21 cellular contexts compared by ENCODE assay signal in the genomic region with DNA sequence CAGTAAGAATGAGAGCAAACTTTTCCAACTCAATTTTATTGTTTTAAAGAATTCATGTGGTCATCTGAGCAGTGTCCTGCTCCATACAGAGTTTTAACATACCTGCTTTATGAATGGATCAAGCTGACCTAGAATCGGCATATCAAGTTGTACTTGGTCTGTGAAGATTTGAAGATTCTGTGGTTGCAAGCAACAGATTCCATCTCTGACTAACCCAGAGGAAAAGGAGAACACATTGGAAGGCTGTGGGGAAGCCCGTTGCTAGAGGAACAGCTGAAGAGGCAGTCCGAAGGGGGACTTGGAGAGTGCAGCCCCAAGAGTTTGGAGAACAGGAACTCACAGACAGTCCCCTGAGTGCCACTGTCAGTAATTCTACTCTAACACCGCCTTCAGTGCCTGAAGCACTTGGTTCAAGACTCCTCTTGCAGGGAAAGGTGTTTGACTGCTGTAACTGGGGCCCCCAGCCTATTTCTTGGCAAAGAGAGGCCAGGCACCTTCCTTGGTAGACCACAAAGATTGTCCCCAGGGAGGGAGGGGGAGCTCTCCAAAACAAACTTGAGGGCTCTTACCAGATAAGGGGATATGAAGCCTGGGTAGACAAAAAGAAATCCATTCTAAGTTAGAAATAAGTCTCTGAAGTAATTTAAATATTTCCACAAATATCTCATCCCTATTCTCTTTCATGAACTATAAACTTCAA.
DNase-seq lines count a peak whose midpoint lies in the region; ATAC-seq and TF ChIP-seq lines count a peak whose summit lies in the region.
"Had no signal": no experiment of that assay in that cellular context is flagged by ENCODE, and none has a peak within 500 bp of the region (broad histone marks: within the 10 kb centered on the region; RNA-seq: fewer than 3 reads in every experiment).

No MANE protein-coding gene starts in this region.

- no peaks in the 10 kb centered on the region for H3K4me1 Mint-ChIP-seq in stimulated activated effector memory CD8-positive, alpha-beta T cell treated with anti-CD3 and anti-CD28 coated beads, Interleukin-12 subunit alpha, Interleukin-12 subunit beta, amount 100 ng/mL, for 72 hours
- H3K4me1 Mint-ChIP-seq in CD14-positive monocyte: peaks cover 8% of the 10 kb centered on the region

- no peaks in the 10 kb centered on the region for H3K9me3 Mint-ChIP-seq in stimulated activated effector memory CD8-positive, alpha-beta T cell treated with anti-CD3 and anti-CD28 coated beads, Interleukin-12 subunit alpha, Interleukin-12 subunit beta, amount 100 ng/mL, for 72 hours
- H3K9me3 Mint-ChIP-seq in CD14-positive monocyte: no peaks in the 10 kb centered on the region
- H3K9me3 Mint-ChIP-seq: CD4-positive, CD25-positive, alpha-beta regulatory T cell had no signal

- no peak overlapping the region for H3K4me3 Mint-ChIP-seq in stimulated activated effector memory CD8-positive, alpha-beta T cell treated with anti-CD3 and anti-CD28 coated beads, Interleukin-12 subunit alpha, Interleukin-12 subunit beta, amount 100 ng/mL, for 72 hours
- H3K4me3 Mint-ChIP-seq in CD14-positive monocyte: no peak overlapping the region
- H3K4me3 Mint-ChIP-seq: CD4-positive, CD25-positive, alpha-beta regulatory T cell had no signal

- H3K27me3 Mint-ChIP-seq in CD14-positive monocyte (ENCODE audit: low read depth in 3 of 3): no peaks in the 10 kb centered on the region
- H3K27me3 Mint-ChIP-seq: CD4-positive, CD25-positive, alpha-beta regulatory T cell had no signal

- H3K27ac Mint-ChIP-seq in stimulated activated effector memory CD8-positive, alpha-beta T cell treated with anti-CD3 and anti-CD28 coated beads, Interleukin-12 subunit alpha, Interleukin-12 subunit beta, amount 100 ng/mL, for 72 hours: peak overlapping the region; percentile 14
- H3K27ac Mint-ChIP-seq in CD14-positive monocyte: no peak overlapping the region

- TF ChIP-seq CTCF in astrocyte of the spinal cord (IDR thresholded peaks at IDR 0.05; ENCODE audit: low read depth, low read length) (no peak), CD14-positive monocyte (IDR thresholded peaks at IDR 0.05) (no peak)

- in situ Hi-C loops in astrocyte of the spinal cord (cut with HindIII; ENCODE audit: low sequenced_read_pairs): no loop called here

- ATAC-seq in stimulated activated effector memory CD8-positive, alpha-beta T cell treated with anti-CD3 and anti-CD28 coated beads, Interleukin-12 subunit alpha, Interleukin-12 subunit beta, amount 100 ng/mL, for 72 hours: no peak

- intact Hi-C loops in CD14-positive monocyte (cut with micrococcal nuclease): no loop called here

- no peak overlapping the region for H3K4me3 ChIP-seq in astrocyte of the spinal cord (ENCODE audit: low read depth, low read length)
- H3K4me3 ChIP-seq: SJSA1 had no signal

- peak; percentile 0 for DNase-seq in DMS79 treated with DMSO at 0.1 percent for 48 hours (lab: John Stamatoyannopoulos, UW)
- no peak for DNase-seq in DMS79 (lab: John Stamatoyannopoulos, UW)
- DNase-seq in LHCN-M2 (ENCODE audit: low read depth): peak; percentile 92
- DNase-seq in astrocyte of the spinal cord (ENCODE audit: low read depth, low spot score): peak; percentile 17
- DNase-seq in stimulated activated effector memory CD8-positive, alpha-beta T cell treated with anti-CD3 and anti-CD28 coated beads, Interleukin-12 subunit alpha, Interleukin-12 subunit beta, amount 100 ng/mL, for 72 hours (ENCODE audit: low spot score in 2 of 2): no peak
- DNase-seq in activated CD4-positive, alpha-beta T cell treated with anti-CD3 and anti-CD28 coated beads, Interleukin-2, amount 50 U/mL, for 48 hours: no peak
- no peak for DNase-seq in DMS 273 (lab: John Stamatoyannopoulos, UW; ENCODE audit: unreplicated experiment)
- DNase-seq in CD14-positive monocyte (ENCODE audit: low spot score): no peak
- DNase-seq: CD4-positive, CD25-positive, alpha-beta regulatory T cell; COR-L47; DMS 273 treated with DMSO at 0.1 percent for 48 hours; GDM1; GOT3; HCEC 1CT; MV-4-11; NCI-H1694; NCI-H2081; NCI-H446; NCI-H526; OCI-M1 had no signal

- H3K36me3 Mint-ChIP-seq in stimulated activated effector memory CD8-positive, alpha-beta T cell treated with anti-CD3 and anti-CD28 coated beads, Interleukin-12 subunit alpha, Interleukin-12 subunit beta, amount 100 ng/mL, for 72 hours: peaks cover 41% of the 10 kb centered on the region
- H3K36me3 Mint-ChIP-seq in CD14-positive monocyte: peaks cover 53 to 59% of the 10 kb centered on the region in 2 donors

Comparison
In these comparisons a context has a peak if more than half of its experiments do, and no peak if none do; other contexts are left out.
1. DNase-seq: peak in DMS79 treated with DMSO at 0.1 percent for 48 hours (single experiment), LHCN-M2 (single experiment) and astrocyte of the spinal cord (single experiment); none in DMS79 (single experiment), stimulated activated effector memory CD8-positive, alpha-beta T cell treated with anti-CD3 and anti-CD28 coated beads, Interleukin-12 subunit alpha, Interleukin-12 subunit beta, amount 100 ng/mL, for 72 hours (0 of 2), activated CD4-positive, alpha-beta T cell treated with anti-CD3 and anti-CD28 coated beads, Interleukin-2, amount 50 U/mL, for 48 hours (0 of 2), DMS 273 (single experiment) and CD14-positive monocyte (single experiment).